Comparison of ENCODE assay signal across 26 cellular contexts in genomic region chr12:132482771-132483170, GRCh38. TPM values are rescaled to one million over a fixed set of nuclear protein-coding genes. Genes with fewer than 3 reads are reported as not detected.
DNase-seq lines count a peak whose midpoint lies in the region; ATAC-seq, FAIRE-seq and TF ChIP-seq lines count a peak whose summit lies in the region.
"Had no signal": no experiment of that assay in that cellular context is flagged by ENCODE, and none has a peak within 500 bp of the region (broad histone marks: within the 10 kb centered on the region; RNA-seq: fewer than 3 reads in every experiment).

No MANE protein-coding gene starts in this region.

- H3K27ac ChIP-seq in heart right ventricle (no peak overlapping the region), kidney (ENCODE audit: low read depth in 2 of 2, low read length in 2 of 2) (no peak overlapping the region)
- H3K27ac ChIP-seq: A549, C4-2B, SJCRH30 had no signal

- peaks cover 0 to 39% (median 14%) of the 10 kb centered on the region in 7 donors for H3K27me3 ChIP-seq in heart right ventricle
- H3K27me3 ChIP-seq: MG63, SJCRH30 had no signal

- no peak for TF ChIP-seq POLR2A in GM12891 (IDR thresholded peaks at IDR 0.05; ENCODE audit: low read depth, low read length)

- no peaks in the 10 kb centered on the region for H3K9me3 ChIP-seq in heart right ventricle
- H3K9me3 ChIP-seq in kidney (ENCODE audit: control insufficient read depth in 1 of 2, low read length in 2 of 2), result no peaks in the 10 kb centered on the region
- H3K9me3 ChIP-seq: A549, MG63, SJCRH30 had no signal

- DNase-seq in left cardiac atrium (peak; percentile 12), heart right ventricle (no peak), GM12891 (ENCODE audit: insufficient read length, low spot score) (no peak), kidney (peak; percentile 63), GM19238 (ENCODE audit: insufficient read length, low spot score) (no peak), cerebellar nuclear complex (lab: John Stamatoyannopoulos, UW) (no peak), iPS-NIHi7 (ENCODE audit: extremely low spot score) (no peak)
- DNase-seq: AML-193, Calu3, DND-41, H9, KG1, MG63, NCI-H1105 treated with DMSO at 0.1 percent for 48 hours, NCI-H146, NCI-H1930, NCI-H446, NCI-H524 treated with DMSO at 0.1 percent for 48 hours, NCI-H774, SJCRH30 had no signal

- H3K4me1 ChIP-seq in heart right ventricle (peaks cover 0 to 7% (median 0%) of the 10 kb centered on the region in 9 donors), kidney (ENCODE audit: control insufficient read depth in 1 of 2, insufficient read depth in 1 of 2, low read depth in 1 of 2, low read length in 2 of 2) (no peaks in the 10 kb centered on the region)
- H3K4me1 ChIP-seq: A549, SJCRH30 had no signal

- WGBS in heart right ventricle, 2 donors, result 87 to 93% methylated on average over 9 of the region's 9 CpGs

- H3K9ac ChIP-seq in kidney (ENCODE audit: low read length in 2 of 2), result no peak overlapping the region

- intact Hi-C loops in left cardiac atrium (cut with DNase I), result no loop called here
- intact Hi-C loops in heart right ventricle (cut with DNase I), result loop anchor here in 1 of 10 donors (10.0 kb wide), 1 partner anchor 112 kb away; no protein-coding TSS in a partner anchor
- intact Hi-C loops in kidney (cut with DNase I), result no loop called here

- H3K4me3 ChIP-seq in heart right ventricle (no peak overlapping the region), kidney (ENCODE audit: low read length in 2 of 2) (no peak overlapping the region)
- H3K4me3 ChIP-seq: A549, GM23338, MG63, SJCRH30 had no signal

- H3K36me3 ChIP-seq in heart right ventricle (no peaks in the 10 kb centered on the region), kidney (ENCODE audit: control insufficient read depth in 1 of 2, insufficient read depth in 2 of 2, low read length in 2 of 2) (no peaks in the 10 kb centered on the region)
- H3K36me3 ChIP-seq: MG63, SJCRH30 had no signal

- ATAC-seq in left cardiac atrium (no peak), heart right ventricle (no peak)
- ATAC-seq: A549, GM23338, SK-N-SH treated with all-trans-retinoic acid at 6 μM for 48 hours had no signal

- FAIRE-seq in GM12891 (lab: Jason Lieb, UNC) (peak; percentile 51), kidney (lab: Jason Lieb, UNC) (no peak)
- FAIRE-seq: A549, HTR-8/SVneo, RCC 7860 had no signal

- TF ChIP-seq CTCF in heart right ventricle (IDR thresholded peaks at IDR 0.05), result no peak
- no peak for TF ChIP-seq CTCF in kidney (IDR thresholded peaks at IDR 0.05; ENCODE audit: borderline replicate concordance, extremely low read depth, insufficient read depth)

TF ChIP-seq in GM12891, 5 proteins besides CTCF, POLR2A, EP300 and RAD21:
- TF ChIP-seq SPI1 (IDR thresholded peaks at IDR 0.05; ENCODE audit: low read depth, low read length) (no peak), PAX5 (IDR thresholded peaks at IDR 0.05; ENCODE audit: insufficient read depth, low read length, severe bottlenecking) (no peak), TAF1 (IDR thresholded peaks at IDR 0.05; ENCODE audit: low read depth, low read length) (no peak), POLR2AphosphoS5 (IDR thresholded peaks at IDR 0.05; ENCODE audit: low read depth, low read length) (no peak), POU2F2 (IDR thresholded peaks at IDR 0.05; ENCODE audit: low read depth, low read length) (no peak)

RNA-seq across cellular contexts. Expression of gene FBRSL1, which starts 7.2 kb away (rescaled TPM):
- total RNA-seq in left cardiac atrium (10 to 100 TPM; 46.7 to 49.4 TPM), heart right ventricle (10 to 100 TPM; 42.3 to 90.6 (median 48.0) TPM), kidney (44.7 TPM)
- polyA plus RNA-seq in heart right ventricle (10 to 100 TPM; 28.1 to 39.9 TPM), kidney (ENCODE audit: insufficient read depth, low read depth, low replicate concordance) (23.8 TPM)
- polyA plus RNA-seq in GM12891 (2012; ENCODE audit: low read depth, missing spikeins), result 14.6 TPM

Comparison
In these comparisons a context has a peak if more than half of its experiments do, and no peak if none do; other contexts are left out.
1. DNase-seq: peak in left cardiac atrium (single experiment) and kidney (single experiment); none in heart right ventricle (0 of 2), GM12891 (single experiment), GM19238 (single experiment), cerebellar nuclear complex (0 of 2) and iPS-NIHi7 (single experiment).